In genomic region chr2:207312006-207312356, GRCh38 we compare ENCODE assay signal across 15 cellular contexts.
DNase-seq lines count a peak whose midpoint lies in the region; ATAC-seq and TF ChIP-seq lines count a peak whose summit lies in the region.
"Had no signal": no experiment of that assay in that cellular context is flagged by ENCODE, and none has a peak within 500 bp of the region (broad histone marks: within the 10 kb centered on the region; RNA-seq: fewer than 3 reads in every experiment).

No MANE protein-coding gene starts in this region.

- peak overlapping the region; percentile 65 for H3K27ac Mint-ChIP-seq in activated naive CD8-positive, alpha-beta T cell treated with anti-CD3 and anti-CD28 coated beads for 36 hours
- H3K27ac Mint-ChIP-seq: B cell, mesothelial cell of epicardium had no signal

- H3K36me3 Mint-ChIP-seq in activated naive CD8-positive, alpha-beta T cell treated with anti-CD3 and anti-CD28 coated beads for 36 hours = no peaks in the 10 kb centered on the region
- H3K36me3 Mint-ChIP-seq: mesothelial cell of epicardium had no signal

- no peaks in the 10 kb centered on the region for H3K9me3 Mint-ChIP-seq in activated naive CD8-positive, alpha-beta T cell treated with anti-CD3 and anti-CD28 coated beads for 36 hours
- H3K9me3 Mint-ChIP-seq: mesothelial cell of epicardium had no signal

- no peak overlapping the region for H3K4ac ChIP-seq in mesendoderm (ENCODE audit: low read depth, low read length)

- H3K36me3 ChIP-seq in right atrium auricular region (no peaks in the 10 kb centered on the region), heart right ventricle (no peaks in the 10 kb centered on the region), hepatocyte (replicated peaks; ENCODE audit: insufficient read depth, low read depth) (no peaks in the 10 kb centered on the region), upper lobe of left lung (no peaks in the 10 kb centered on the region), mesendoderm (ENCODE audit: control insufficient read depth, insufficient read depth, low read length) (no peaks in the 10 kb centered on the region)
- H3K36me3 ChIP-seq: right lobe of liver had no signal

- ATAC-seq in heart right ventricle = no peak
- peak in 1 of 2 donors; percentile 40 for ATAC-seq in upper lobe of left lung (ENCODE audit: low FRiP score in 2 of 2)

- no peak overlapping the region for H3K9ac ChIP-seq in mesendoderm (ENCODE audit: low read length)

- DNase-seq in right atrium auricular region (ENCODE audit: low spot score) = no peak
- DNase-seq in heart right ventricle = no peak
- DNase-seq in activated naive CD8-positive, alpha-beta T cell treated with anti-CD3 and anti-CD28 coated beads for 36 hours = no peak
- DNase-seq in hepatocyte (ENCODE audit: low spot score) = no peak
- DNase-seq in upper lobe of left lung = no peak
- no peak for DNase-seq in posterior cingulate gyrus
- no peak for DNase-seq in COLO668 (lab: John Stamatoyannopoulos, UW; ENCODE audit: unreplicated experiment)
- no peak for DNase-seq in mesendoderm
- DNase-seq: kidney; NCI-H146; stimulated activated CD4-positive, alpha-beta T cell treated with anti-CD3 and anti-CD28 coated beads, Interleukin-2, amount 100 ng/mL, for 48 hours had no signal

- no peak overlapping the region for H3K18ac ChIP-seq in mesendoderm (ENCODE audit: low read length)

- no peak for TF ChIP-seq EP300 in upper lobe of left lung (IDR thresholded peaks at IDR 0.05)

- no peak overlapping the region for H3K56ac ChIP-seq in mesendoderm (ENCODE audit: low read length)

- H4K20me1 ChIP-seq in hepatocyte (ENCODE audit: insufficient read depth, poor library complexity, severe bottlenecking) = no peaks in the 10 kb centered on the region

- H3K79me1 ChIP-seq in mesendoderm (ENCODE audit: low read length) = no peaks in the 10 kb centered on the region

- H3K9me2 ChIP-seq in hepatocyte (replicated peaks; ENCODE audit: insufficient read depth) = no peaks in the 10 kb centered on the region

- H3K4me3 Mint-ChIP-seq in activated naive CD8-positive, alpha-beta T cell treated with anti-CD3 and anti-CD28 coated beads for 36 hours = no peak overlapping the region
- H3K4me3 Mint-ChIP-seq: B cell, mesothelial cell of epicardium had no signal

- no peak overlapping the region for H4K5ac ChIP-seq in mesendoderm (ENCODE audit: low read length)

- no peak overlapping the region for H2AFZ ChIP-seq in hepatocyte

- H3K27me3 Mint-ChIP-seq in activated naive CD8-positive, alpha-beta T cell treated with anti-CD3 and anti-CD28 coated beads for 36 hours = no peaks in the 10 kb centered on the region
- H3K27me3 Mint-ChIP-seq: B cell had no signal

- no peak overlapping the region for H2BK5ac ChIP-seq in mesendoderm (ENCODE audit: low read length)

- H4K8ac ChIP-seq in mesendoderm (ENCODE audit: low read depth, low read length) = no peak overlapping the region

- no peak overlapping the region for H2BK120ac ChIP-seq in mesendoderm (ENCODE audit: low read depth, low read length)

- H3K4me1 ChIP-seq in right atrium auricular region (peaks cover 0 to 20% of the 10 kb centered on the region in 2 donors), heart right ventricle (peaks cover 0 to 24% (median 12%) of the 10 kb centered on the region in 9 donors), hepatocyte (ENCODE audit: insufficient read depth) (peaks cover 3% of the 10 kb centered on the region), upper lobe of left lung (peaks cover 0 to 9% (median 2%) of the 10 kb centered on the region in 4 donors), mesendoderm (ENCODE audit: control insufficient read depth, low read depth, low read length) (no peaks in the 10 kb centered on the region)
- H3K4me1 ChIP-seq: right lobe of liver had no signal

- H2AK5ac ChIP-seq in mesendoderm (ENCODE audit: low read length) = no peak overlapping the region

- H3K4me2 ChIP-seq in hepatocyte (no peak overlapping the region), mesendoderm (ENCODE audit: low read length) (no peak overlapping the region)

- TF ChIP-seq CTCF in right atrium auricular region (IDR thresholded peaks at IDR 0.05) = no peak
- TF ChIP-seq CTCF in heart right ventricle (IDR thresholded peaks at IDR 0.05) = no peak
- no peak for TF ChIP-seq CTCF in hepatocyte (IDR thresholded peaks at IDR 0.05; ENCODE audit: poor library complexity)
- no peak for TF ChIP-seq CTCF in upper lobe of left lung (IDR thresholded peaks at IDR 0.05)

- no peak overlapping the region for H3K23ac ChIP-seq in mesendoderm (ENCODE audit: low read length)

- H3K4me3 ChIP-seq in right atrium auricular region = no peak overlapping the region
- H3K4me3 ChIP-seq in heart right ventricle = no peak overlapping the region
- no peak overlapping the region for H3K4me3 ChIP-seq in hepatocyte
- H3K4me3 ChIP-seq in upper lobe of left lung = no peak overlapping the region
- H3K4me3 ChIP-seq in mesendoderm (ENCODE audit: low read length) = no peak overlapping the region
- H3K4me3 ChIP-seq: right lobe of liver had no signal

- peaks cover 15% of the 10 kb centered on the region for H3K4me1 Mint-ChIP-seq in activated naive CD8-positive, alpha-beta T cell treated with anti-CD3 and anti-CD28 coated beads for 36 hours
- H3K4me1 Mint-ChIP-seq: B cell, mesothelial cell of epicardium had no signal

- H3K9me3 ChIP-seq in right atrium auricular region = no peaks in the 10 kb centered on the region
- H3K9me3 ChIP-seq in heart right ventricle = no peaks in the 10 kb centered on the region
- no peaks in the 10 kb centered on the region for H3K9me3 ChIP-seq in hepatocyte (ENCODE audit: low read depth)
- no peaks in the 10 kb centered on the region for H3K9me3 ChIP-seq in upper lobe of left lung
- H3K9me3 ChIP-seq: right lobe of liver had no signal

- peak overlapping the region; percentile 22 to 41 for H3K27ac ChIP-seq in right atrium auricular region
- peak overlapping the region in 3 of 10 donors; percentile 14 to 81 (median 47) for H3K27ac ChIP-seq in heart right ventricle
- peak overlapping the region; percentile 38 for H3K27ac ChIP-seq in hepatocyte
- H3K27ac ChIP-seq in upper lobe of left lung = peak overlapping the region in 3 of 4 donors; percentile 41 to 65 (median 62)
- H3K27ac ChIP-seq in mesendoderm (ENCODE audit: low read depth, low read length) = no peak overlapping the region
- H3K27ac ChIP-seq: right lobe of liver, VCaP had no signal

- no peaks in the 10 kb centered on the region for H3K79me2 ChIP-seq in hepatocyte
- no peaks in the 10 kb centered on the region for H3K79me2 ChIP-seq in mesendoderm (ENCODE audit: control insufficient read depth, insufficient read depth, low read length)

- no peak for TF ChIP-seq POLR2A in upper lobe of left lung (IDR thresholded peaks at IDR 0.05)

- H2BK15ac ChIP-seq in mesendoderm (replicated peaks; ENCODE audit: low read depth) = no peak overlapping the region

- no peaks in the 10 kb centered on the region for H3K27me3 ChIP-seq in right atrium auricular region
- no peaks in the 10 kb centered on the region for H3K27me3 ChIP-seq in heart right ventricle
- H3K27me3 ChIP-seq in hepatocyte = no peaks in the 10 kb centered on the region
- H3K27me3 ChIP-seq in upper lobe of left lung = no peaks in the 10 kb centered on the region
- H3K27me3 ChIP-seq in mesendoderm (ENCODE audit: insufficient read depth, low read length, poor library complexity) = no peaks in the 10 kb centered on the region
- H3K27me3 ChIP-seq: right lobe of liver had no signal

- intact Hi-C loops in heart right ventricle (cut with DNase I) (loop anchor here in 1 of 10 donors (10.0 kb wide), 1 partner anchor 127 kb away; no protein-coding TSS in a partner anchor), posterior cingulate gyrus (cut with DNase I) (no loop called here)
